ENCODE assay signal across 1 cellular context in the genomic region with DNA sequence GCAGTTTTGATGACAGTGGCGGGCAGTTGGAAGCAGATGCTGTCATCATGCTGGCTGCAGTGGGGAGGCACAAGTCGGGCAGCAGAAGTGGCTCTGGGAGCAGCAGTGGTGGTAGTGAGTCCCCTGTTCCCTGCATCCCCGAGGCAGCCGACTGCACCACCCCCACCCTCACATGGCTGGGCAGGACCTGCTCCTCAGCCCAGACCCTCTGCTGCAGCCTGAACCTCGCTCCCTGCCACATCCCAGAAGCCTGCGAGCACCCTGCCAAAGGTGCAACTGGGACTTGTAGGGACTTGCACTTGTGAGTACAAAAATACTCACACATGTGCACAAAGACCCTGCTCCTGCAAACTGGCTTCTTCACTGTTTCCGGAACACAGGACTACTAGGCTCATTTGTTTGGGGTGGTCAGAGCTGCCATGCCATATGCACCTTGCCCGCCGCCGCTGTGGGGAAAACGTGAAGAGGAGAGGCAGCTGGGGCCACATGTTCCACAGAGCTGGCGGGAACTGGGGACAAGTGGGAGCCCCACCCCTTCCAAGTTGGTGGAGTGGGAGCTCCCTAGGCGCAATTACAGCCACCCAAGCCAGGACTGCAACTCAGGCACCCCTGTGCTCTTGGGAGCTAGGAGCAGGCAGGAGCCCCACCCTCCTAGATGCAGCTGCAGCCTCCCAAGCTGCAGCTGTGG.
TF ChIP-seq lines count a peak whose summit lies in the region.

No MANE protein-coding gene starts in this region.

TF ChIP-seq in K562, 482 proteins besides CTCF, POLR2A, EP300 and RAD21:
- no peak for TF ChIP-seq GABPA (tag; conservative IDR thresholded peaks at IDR 0.05; ENCODE audit: low read depth)
- 0 out of 2 replicates have a peak, but pooled peaks have one; percentile 68 for TF ChIP-seq MED1 (CRISPR knock-in tag; IDR thresholded peaks at IDR 0.05; ENCODE audit: borderline replicate concordance)
- 0 out of 2 replicates have a peak, but pooled peaks have one; percentile 34 for TF ChIP-seq ZC3H4 (CRISPR knock-in tag; IDR thresholded peaks at IDR 0.05; ENCODE audit: borderline replicate concordance)
- TF ChIP-seq, protein P1, sequence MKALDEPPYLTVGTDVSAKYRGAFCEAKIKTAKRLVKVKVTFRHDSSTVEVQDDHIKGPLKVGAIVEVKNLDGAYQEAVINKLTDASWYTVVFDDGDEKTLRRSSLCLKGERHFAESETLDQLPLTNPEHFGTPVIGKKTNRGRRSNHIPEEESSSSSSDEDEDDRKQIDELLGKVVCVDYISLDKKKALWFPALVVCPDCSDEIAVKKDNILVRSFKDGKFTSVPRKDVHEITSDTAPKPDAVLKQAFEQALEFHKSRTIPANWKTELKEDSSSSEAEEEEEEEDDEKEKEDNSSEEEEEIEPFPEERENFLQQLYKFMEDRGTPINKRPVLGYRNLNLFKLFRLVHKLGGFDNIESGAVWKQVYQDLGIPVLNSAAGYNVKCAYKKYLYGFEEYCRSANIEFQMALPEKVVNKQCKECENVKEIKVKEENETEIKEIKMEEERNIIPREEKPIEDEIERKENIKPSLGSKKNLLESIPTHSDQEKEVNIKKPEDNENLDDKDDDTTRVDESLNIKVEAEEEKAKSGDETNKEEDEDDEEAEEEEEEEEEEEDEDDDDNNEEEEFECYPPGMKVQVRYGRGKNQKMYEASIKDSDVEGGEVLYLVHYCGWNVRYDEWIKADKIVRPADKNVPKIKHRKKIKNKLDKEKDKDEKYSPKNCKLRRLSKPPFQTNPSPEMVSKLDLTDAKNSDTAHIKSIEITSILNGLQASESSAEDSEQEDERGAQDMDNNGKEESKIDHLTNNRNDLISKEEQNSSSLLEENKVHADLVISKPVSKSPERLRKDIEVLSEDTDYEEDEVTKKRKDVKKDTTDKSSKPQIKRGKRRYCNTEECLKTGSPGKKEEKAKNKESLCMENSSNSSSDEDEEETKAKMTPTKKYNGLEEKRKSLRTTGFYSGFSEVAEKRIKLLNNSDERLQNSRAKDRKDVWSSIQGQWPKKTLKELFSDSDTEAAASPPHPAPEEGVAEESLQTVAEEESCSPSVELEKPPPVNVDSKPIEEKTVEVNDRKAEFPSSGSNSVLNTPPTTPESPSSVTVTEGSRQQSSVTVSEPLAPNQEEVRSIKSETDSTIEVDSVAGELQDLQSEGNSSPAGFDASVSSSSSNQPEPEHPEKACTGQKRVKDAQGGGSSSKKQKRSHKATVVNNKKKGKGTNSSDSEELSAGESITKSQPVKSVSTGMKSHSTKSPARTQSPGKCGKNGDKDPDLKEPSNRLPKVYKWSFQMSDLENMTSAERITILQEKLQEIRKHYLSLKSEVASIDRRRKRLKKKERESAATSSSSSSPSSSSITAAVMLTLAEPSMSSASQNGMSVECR (CRISPR knock-in tag; IDR thresholded peaks at IDR 0.05): 0 out of 2 replicates have a peak, but pooled peaks have one; percentile 34
